In the genomic region with DNA sequence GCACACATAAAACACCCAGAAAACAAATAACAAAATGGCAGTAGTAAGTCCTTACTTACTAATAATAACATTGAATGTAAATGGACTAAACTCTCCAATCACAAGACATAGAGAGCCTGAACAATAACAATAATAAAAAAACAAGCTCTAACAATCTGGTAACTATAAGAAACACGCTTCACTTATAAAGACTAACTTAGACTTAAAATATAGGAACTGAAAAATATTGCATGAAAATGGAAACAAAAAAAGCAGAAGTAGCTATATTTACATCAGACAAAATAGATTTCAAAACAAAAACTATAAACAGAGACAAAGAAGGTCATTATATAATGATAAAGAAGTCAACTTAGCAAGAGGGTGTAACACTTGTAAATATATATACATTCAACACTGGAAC, we compare ENCODE assay signal across 14 cellular contexts.
DNase-seq lines count a peak whose midpoint lies in the region; ATAC-seq, FAIRE-seq and TF ChIP-seq lines count a peak whose summit lies in the region.
"Had no signal": no experiment of that assay in that cellular context is flagged by ENCODE, and none has a peak within 500 bp of the region (broad histone marks: within the 10 kb centered on the region; RNA-seq: fewer than 3 reads in every experiment).

No MANE protein-coding gene starts in this region.

- no peaks in the 10 kb centered on the region for H3K36me3 ChIP-seq in SK-N-SH (replicated peaks in 1 of 2; ENCODE audit: control insufficient read depth in 1 of 2, insufficient read depth in 2 of 2, low read length in 1 of 2)
- H3K36me3 ChIP-seq: tibial nerve had no signal

- H3K27me3 ChIP-seq in SK-N-SH (ENCODE audit: insufficient read depth), result no peaks in the 10 kb centered on the region
- H3K27me3 ChIP-seq: tibial nerve had no signal

- H3K4me3 ChIP-seq in SK-N-SH (ENCODE audit: low read depth in 2 of 2, low read length in 1 of 2), result no peak overlapping the region
- H3K4me3 ChIP-seq: tibial nerve had no signal

- 100% methylated on average over 1 of the region's 1 CpG for WGBS in SK-N-SH (ENCODE audit: low lambda C conversion rate)

- no peak overlapping the region for H3K9ac ChIP-seq in SK-N-SH

- CTCF ChIA-PET in SK-N-SH (lab: Yijun Ruan, JAX), result no interaction called here

- no peaks in the 10 kb centered on the region for H4K20me1 ChIP-seq in SK-N-SH (ENCODE audit: insufficient read depth)

- peaks cover 26% of the 10 kb centered on the region for H3F3A ChIP-seq in SK-N-SH (replicated peaks; ENCODE audit: insufficient read depth)

- no peaks in the 10 kb centered on the region for H3K9me2 ChIP-seq in SK-N-SH

- TF ChIP-seq EP300 in SK-N-SH (IDR thresholded peaks at IDR 0.05; ENCODE audit: borderline replicate concordance in 1 of 2, low read depth in 1 of 2, low read length in 1 of 2), result no peak

- POLR2A ChIA-PET in SK-N-SH (lab: Yijun Ruan, JAX), result no interaction called here

- H3K27ac ChIP-seq in SK-N-SH (ENCODE audit: low read depth in 2 of 2, low read length in 1 of 2), result no peak overlapping the region
- H3K27ac ChIP-seq: tibial nerve had no signal

- DNase-seq in globus pallidus (ENCODE audit: low spot score) (no peak), SK-N-SH (no peak), SHP77 (lab: John Stamatoyannopoulos, UW) (no peak)
- no peak for DNase-seq in stimulated activated naive CD8-positive, alpha-beta T cell treated with anti-CD3 and anti-CD28 coated beads, Interleukin-15, Interleukin-2, amounts not matched to agents 100 U/mL and 50 U/mL, for 24 hours
- DNase-seq: activated CD4-positive, alpha-beta T cell treated with anti-CD3 and anti-CD28 coated beads for 48 hours; mesendoderm; NCI-H524; stimulated activated CD4-positive, alpha-beta T cell treated with anti-CD3 and anti-CD28 coated beads, Interleukin-15, amount 100 ng/mL, for 24 hours had no signal

- H3K4me2 ChIP-seq in SK-N-SH, result no peak overlapping the region

- peak; percentile 24 for FAIRE-seq in colon (lab: Jason Lieb, UNC)
- FAIRE-seq: astrocyte had no signal

- no peak overlapping the region for H2AFZ ChIP-seq in SK-N-SH (ENCODE audit: low read depth)

- TF ChIP-seq RAD21 in SK-N-SH (IDR thresholded peaks at IDR 0.05; ENCODE audit: low read length), result no peak

- no peaks in the 10 kb centered on the region for H3K79me2 ChIP-seq in SK-N-SH (ENCODE audit: insufficient read depth)

- peak; percentile 83 for ATAC-seq in GM18861 (IDR thresholded peaks at IDR 0.05; ENCODE audit: unreplicated experiment)
- ATAC-seq in HG02571 (IDR thresholded peaks at IDR 0.05; ENCODE audit: unreplicated experiment), result peak; percentile 60
- peak; percentile 63 for ATAC-seq in HG03460 (IDR thresholded peaks at IDR 0.05; ENCODE audit: unreplicated experiment)
- no peak for ATAC-seq in stimulated activated naive CD8-positive, alpha-beta T cell treated with anti-CD3 and anti-CD28 coated beads, Interleukin-15, Interleukin-2, amounts not matched to agents 100 U/mL and 50 U/mL, for 24 hours

- no peak for TF ChIP-seq CTCF in SK-N-SH (IDR thresholded peaks at IDR 0.05)

- H3K9me3 ChIP-seq in SK-N-SH, result peaks cover 10% of the 10 kb centered on the region; the same call in 1 of the 2 replicates

- peaks cover 0 to 34% of the 10 kb centered on the region in 2 experiments; a peak in 3 of 4 replicates for H3K4me1 ChIP-seq in SK-N-SH (ENCODE audit: control insufficient read depth in 1 of 2, insufficient read depth in 2 of 2, low read depth in 1 of 2, low read length in 1 of 2)
- H3K4me1 ChIP-seq: tibial nerve had no signal

TF ChIP-seq in SK-N-SH, 30 proteins besides CTCF, POLR2A, EP300 and RAD21:
- no peak for TF ChIP-seq RXRA (IDR thresholded peaks at IDR 0.05; ENCODE audit: borderline replicate concordance, low read depth)
